ENCODE assay signal across 11 cellular contexts in genomic region chr15:51212239-51212638, GRCh38.
"Had no signal": no experiment of that assay in that cellular context is flagged by ENCODE, and none has a peak within 500 bp of the region (broad histone marks: within the 10 kb centered on the region; RNA-seq: fewer than 3 reads in every experiment).

No MANE protein-coding gene starts in this region.

- H3K36me3 ChIP-seq: HAP-1 had no signal

- H3K9me3 ChIP-seq: HAP-1 had no signal

- H3K4me2 ChIP-seq: GM23338 had no signal

- H3K27ac ChIP-seq: GM23248 had no signal

- H3K27ac Mint-ChIP-seq: GM23338, H9, HFFc6 had no signal

- H3K4me3 Mint-ChIP-seq: GM23338, H9, HFFc6 had no signal

- H3K9ac ChIP-seq: GM23248 had no signal

- DNase-seq: GM23248, GOT3, H7, H9, HCEC 1CT, HFFc6 had no signal

- H2AFZ ChIP-seq: GM23248, GM23338 had no signal

- FAIRE-seq: H1, H54 had no signal

- ATAC-seq: GM23338, HCT116 had no signal

- H3K4me3 ChIP-seq: GM23248, GM23338, HAP-1 had no signal

- H3K4me1 ChIP-seq: HAP-1 had no signal

- H3K9me3 Mint-ChIP-seq: GM23338, H9, HFFc6 had no signal
